1 cellular context compared by ENCODE assay signal in the genomic region with DNA sequence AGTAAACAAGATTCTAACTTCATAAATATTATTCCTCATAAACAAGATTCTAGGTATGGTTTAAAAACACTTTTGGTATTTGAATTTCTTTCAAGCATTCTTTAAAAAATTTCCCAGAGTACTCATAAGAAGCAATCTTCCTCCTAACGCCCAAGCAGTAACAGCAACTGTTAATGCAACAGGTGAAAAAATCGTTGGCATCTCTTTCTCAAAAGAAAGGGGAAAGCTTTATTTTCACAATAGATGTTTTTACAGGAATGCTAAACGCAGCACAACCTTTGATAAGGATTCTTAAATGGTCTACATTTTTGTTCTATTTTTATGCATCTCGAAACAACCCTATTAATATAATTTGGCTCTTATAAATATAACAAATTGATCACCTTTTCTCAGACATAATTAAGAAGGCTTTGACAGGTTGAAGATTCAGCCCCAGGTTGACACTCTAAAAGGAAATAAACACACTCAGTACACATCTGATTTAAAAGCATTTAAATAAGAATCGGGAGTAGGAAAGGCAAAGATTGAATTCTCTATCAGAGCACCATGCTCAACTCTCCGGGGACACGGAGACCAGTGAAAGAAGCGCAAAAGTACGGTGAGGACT.
TF ChIP-seq lines count a peak whose summit lies in the region.

No MANE protein-coding gene starts in this region.

TF ChIP-seq in K562, 482 proteins besides CTCF, POLR2A, EP300 and RAD21 (continued from another document):
- TF ChIP-seq, protein P1, sequence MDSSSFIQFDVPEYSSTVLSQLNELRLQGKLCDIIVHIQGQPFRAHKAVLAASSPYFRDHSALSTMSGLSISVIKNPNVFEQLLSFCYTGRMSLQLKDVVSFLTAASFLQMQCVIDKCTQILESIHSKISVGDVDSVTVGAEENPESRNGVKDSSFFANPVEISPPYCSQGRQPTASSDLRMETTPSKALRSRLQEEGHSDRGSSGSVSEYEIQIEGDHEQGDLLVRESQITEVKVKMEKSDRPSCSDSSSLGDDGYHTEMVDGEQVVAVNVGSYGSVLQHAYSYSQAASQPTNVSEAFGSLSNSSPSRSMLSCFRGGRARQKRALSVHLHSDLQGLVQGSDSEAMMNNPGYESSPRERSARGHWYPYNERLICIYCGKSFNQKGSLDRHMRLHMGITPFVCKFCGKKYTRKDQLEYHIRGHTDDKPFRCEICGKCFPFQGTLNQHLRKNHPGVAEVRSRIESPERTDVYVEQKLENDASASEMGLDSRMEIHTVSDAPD (CRISPR knock-in tag; IDR thresholded peaks at IDR 0.05): no peak
- TF ChIP-seq ZC3H11A (IDR thresholded peaks at IDR 0.05; ENCODE audit: low read depth, low read length): no peak
- no peak for TF ChIP-seq PKNOX1 (IDR thresholded peaks at IDR 0.05)
- TF ChIP-seq, protein P2, sequence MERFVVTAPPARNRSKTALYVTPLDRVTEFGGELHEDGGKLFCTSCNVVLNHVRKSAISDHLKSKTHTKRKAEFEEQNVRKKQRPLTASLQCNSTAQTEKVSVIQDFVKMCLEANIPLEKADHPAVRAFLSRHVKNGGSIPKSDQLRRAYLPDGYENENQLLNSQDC (CRISPR knock-in tag; IDR thresholded peaks at IDR 0.05): no peak
- no peak for TF ChIP-seq SUPT5H (IDR thresholded peaks at IDR 0.05)
- TF ChIP-seq HDAC2 (IDR thresholded peaks at IDR 0.05): peak; percentile 26; the same call in 1 of the 2 replicates
- TF ChIP-seq, protein P3, sequence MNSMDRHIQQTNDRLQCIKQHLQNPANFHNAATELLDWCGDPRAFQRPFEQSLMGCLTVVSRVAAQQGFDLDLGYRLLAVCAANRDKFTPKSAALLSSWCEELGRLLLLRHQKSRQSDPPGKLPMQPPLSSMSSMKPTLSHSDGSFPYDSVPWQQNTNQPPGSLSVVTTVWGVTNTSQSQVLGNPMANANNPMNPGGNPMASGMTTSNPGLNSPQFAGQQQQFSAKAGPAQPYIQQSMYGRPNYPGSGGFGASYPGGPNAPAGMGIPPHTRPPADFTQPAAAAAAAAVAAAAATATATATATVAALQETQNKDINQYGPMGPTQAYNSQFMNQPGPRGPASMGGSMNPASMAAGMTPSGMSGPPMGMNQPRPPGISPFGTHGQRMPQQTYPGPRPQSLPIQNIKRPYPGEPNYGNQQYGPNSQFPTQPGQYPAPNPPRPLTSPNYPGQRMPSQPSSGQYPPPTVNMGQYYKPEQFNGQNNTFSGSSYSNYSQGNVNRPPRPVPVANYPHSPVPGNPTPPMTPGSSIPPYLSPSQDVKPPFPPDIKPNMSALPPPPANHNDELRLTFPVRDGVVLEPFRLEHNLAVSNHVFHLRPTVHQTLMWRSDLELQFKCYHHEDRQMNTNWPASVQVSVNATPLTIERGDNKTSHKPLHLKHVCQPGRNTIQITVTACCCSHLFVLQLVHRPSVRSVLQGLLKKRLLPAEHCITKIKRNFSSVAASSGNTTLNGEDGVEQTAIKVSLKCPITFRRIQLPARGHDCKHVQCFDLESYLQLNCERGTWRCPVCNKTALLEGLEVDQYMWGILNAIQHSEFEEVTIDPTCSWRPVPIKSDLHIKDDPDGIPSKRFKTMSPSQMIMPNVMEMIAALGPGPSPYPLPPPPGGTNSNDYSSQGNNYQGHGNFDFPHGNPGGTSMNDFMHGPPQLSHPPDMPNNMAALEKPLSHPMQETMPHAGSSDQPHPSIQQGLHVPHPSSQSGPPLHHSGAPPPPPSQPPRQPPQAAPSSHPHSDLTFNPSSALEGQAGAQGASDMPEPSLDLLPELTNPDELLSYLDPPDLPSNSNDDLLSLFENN (IDR thresholded peaks at IDR 0.05; ENCODE audit: low read depth in 2 of 2, low read length in 2 of 2): no peak
- no peak for TF ChIP-seq ATF1 (CRISPR knock-in tag; IDR thresholded peaks at IDR 0.05)
- TF ChIP-seq ATF1 (tag; IDR thresholded peaks at IDR 0.05): no peak
- TF ChIP-seq FOXA3 (CRISPR knock-in tag; conservative IDR thresholded peaks at IDR 0.05 in 1 of 2, IDR thresholded peaks at IDR 0.05 in 1 of 2): 0 out of 4 replicates have a peak, but pooled peaks of 1 of the 2 experiments have one; percentile 15
- TF ChIP-seq SAFB2 (IDR thresholded peaks at IDR 0.05; ENCODE audit: borderline replicate concordance, low read depth, low read length, severe bottlenecking): no peak
- 0 out of 2 replicates have a peak, but pooled peaks have one; percentile 35 for TF ChIP-seq RFX5 (IDR thresholded peaks at IDR 0.05; ENCODE audit: low read depth, low read length)
- 0 out of 2 replicates have a peak, but pooled peaks have one; percentile 14 for TF ChIP-seq DPF2 (IDR thresholded peaks at IDR 0.05)
